ENCODE assay signal across 36 cellular contexts in the genomic region with DNA sequence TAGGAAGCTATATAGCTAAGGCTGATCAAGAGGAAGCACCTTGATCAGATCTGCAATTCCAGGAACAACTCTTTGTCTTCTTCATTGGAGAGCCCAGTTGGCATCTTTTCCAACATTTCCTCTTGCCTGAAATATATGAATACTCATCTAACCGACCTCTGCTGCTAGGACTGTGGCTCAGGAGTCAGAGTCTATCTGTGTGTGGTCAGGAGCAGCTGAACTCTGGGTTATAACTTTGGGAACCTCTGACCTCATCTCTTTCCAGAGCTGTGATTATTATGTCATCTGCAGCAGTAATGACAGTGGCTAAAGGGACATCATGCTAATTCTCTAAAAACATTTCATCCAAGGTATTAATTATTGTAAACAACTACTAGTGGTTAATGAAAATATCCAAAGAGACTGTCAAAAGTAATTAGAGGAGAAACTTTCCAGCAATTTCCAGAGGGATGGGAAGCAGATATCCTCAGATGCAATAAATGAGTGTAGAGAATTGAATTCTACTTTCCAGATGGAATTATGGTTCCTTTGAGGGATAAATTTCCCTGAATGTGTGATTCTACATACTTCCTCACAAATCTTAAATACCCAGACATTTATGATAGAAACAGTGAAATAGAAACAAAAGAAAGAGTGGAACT. TPM values are rescaled to one million over a fixed set of nuclear protein-coding genes. Genes with fewer than 3 reads are reported as not detected.
"Had no signal": no experiment of that assay in that cellular context is flagged by ENCODE, and none has a peak within 500 bp of the region (broad histone marks: within the 10 kb centered on the region; RNA-seq: fewer than 3 reads in every experiment).

No MANE protein-coding gene starts in this region.

- DNase-seq: activated CD4-positive, alpha-beta memory T cell treated with anti-CD3 and anti-CD28 coated beads, Interleukin-2, amount 10 ng/mL, durations not matched to agents 7 days and 5 days; activated CD4-positive, alpha-beta T cell treated with anti-CD3 and anti-CD28 coated beads, Interleukin-2, amount 10 ng/mL, durations not matched to agents 24 days and 14 days; activated CD8-positive, alpha-beta memory T cell treated with anti-CD3 and anti-CD28 coated beads, Interleukin-2, amount 50 U/mL, for 48 hours; activated gamma-delta T cell; activated naive CD4-positive, alpha-beta T cell treated with anti-CD3 and anti-CD28 coated beads, Interleukin-2, amount 10 ng/mL, durations not matched to agents 7 days and 5 days; activated naive CD8-positive, alpha-beta T cell treated with anti-CD3 and anti-CD28 coated beads, Interleukin-2, amount 10 ng/mL, durations not matched to agents 7 days and 5 days; activated T-cell treated with anti-CD3 and anti-CD28 coated beads, Interleukin-2, amount 50 U/mL, for 24 hours; cerebellar nuclear complex; effector memory CD8-positive, alpha-beta T cell; foreskin fibroblast; head of caudate nucleus; hippocampal formation; left colon; naive thymus-derived CD4-positive, alpha-beta T cell; ovary; small intestine; stimulated activated CD4-positive, alpha-beta T cell treated with anti-CD3 and anti-CD28 coated beads, Interleukin-4, amount 100 ng/mL, for 24 hours; T-helper 2 cell; uterus had no signal

- H3K27ac Mint-ChIP-seq: activated CD4-positive, alpha-beta memory T cell treated with anti-CD3 and anti-CD28 coated beads, Interleukin-2, amount 10 ng/mL, durations not matched to agents 7 days and 5 days; activated CD4-positive, alpha-beta T cell treated with anti-CD3 and anti-CD28 coated beads, Interleukin-2, amount 10 ng/mL, durations not matched to agents 24 days and 14 days; activated naive CD4-positive, alpha-beta T cell treated with anti-CD3 and anti-CD28 coated beads, Interleukin-2, amount 10 ng/mL, durations not matched to agents 7 days and 5 days; activated naive CD8-positive, alpha-beta T cell treated with anti-CD3 and anti-CD28 coated beads, Interleukin-2, amount 10 ng/mL, durations not matched to agents 7 days and 5 days; activated T-cell treated with anti-CD3 and anti-CD28 coated beads, Interleukin-2, amount 50 U/mL, for 24 hours; brain; effector memory CD8-positive, alpha-beta T cell; mesothelial cell of epicardium; naive thymus-derived CD4-positive, alpha-beta T cell; progenitor cell of endocrine pancreas; stimulated activated effector memory CD8-positive, alpha-beta T cell treated with anti-CD3 and anti-CD28 coated beads, Interleukin-12 subunit alpha, Interleukin-12 subunit beta, amount 100 ng/mL, for 72 hours; stimulated activated naive CD8-positive, alpha-beta T cell treated with anti-CD3 and anti-CD28 coated beads, Interleukin-15, Interleukin-2, amounts not matched to agents 100 ng/mL and 50 ng/mL, for 24 hours; type B pancreatic cell had no signal

- H3K4me3 Mint-ChIP-seq: activated CD4-positive, alpha-beta memory T cell treated with anti-CD3 and anti-CD28 coated beads, Interleukin-2, amount 10 ng/mL, durations not matched to agents 7 days and 5 days; activated CD4-positive, alpha-beta T cell treated with anti-CD3 and anti-CD28 coated beads, Interleukin-2, amount 10 ng/mL, durations not matched to agents 24 days and 14 days; activated naive CD4-positive, alpha-beta T cell treated with anti-CD3 and anti-CD28 coated beads, Interleukin-2, amount 10 ng/mL, durations not matched to agents 7 days and 5 days; activated naive CD8-positive, alpha-beta T cell treated with anti-CD3 and anti-CD28 coated beads, Interleukin-2, amount 10 ng/mL, durations not matched to agents 7 days and 5 days; activated T-cell treated with anti-CD3 and anti-CD28 coated beads, Interleukin-2, amount 50 U/mL, for 24 hours; brain; effector memory CD8-positive, alpha-beta T cell; mesothelial cell of epicardium; naive thymus-derived CD4-positive, alpha-beta T cell; stimulated activated effector memory CD8-positive, alpha-beta T cell treated with anti-CD3 and anti-CD28 coated beads, Interleukin-12 subunit alpha, Interleukin-12 subunit beta, amount 100 ng/mL, for 72 hours; stimulated activated naive CD8-positive, alpha-beta T cell treated with anti-CD3 and anti-CD28 coated beads, Interleukin-15, Interleukin-2, amounts not matched to agents 100 ng/mL and 50 ng/mL, for 24 hours; type B pancreatic cell had no signal

- H3K4me3 ChIP-seq: ascending aorta, cardiac muscle cell, coronary artery, ovary, thoracic aorta, uterus had no signal

- H3K9me3 ChIP-seq: ascending aorta, ovary, thoracic aorta, uterus had no signal

- H3K9me3 Mint-ChIP-seq: activated CD4-positive, alpha-beta memory T cell treated with anti-CD3 and anti-CD28 coated beads, Interleukin-2, amount 10 ng/mL, durations not matched to agents 7 days and 5 days; activated CD4-positive, alpha-beta T cell treated with anti-CD3 and anti-CD28 coated beads, Interleukin-2, amount 10 ng/mL, durations not matched to agents 24 days and 14 days; activated naive CD4-positive, alpha-beta T cell treated with anti-CD3 and anti-CD28 coated beads, Interleukin-2, amount 10 ng/mL, durations not matched to agents 7 days and 5 days; activated naive CD8-positive, alpha-beta T cell treated with anti-CD3 and anti-CD28 coated beads, Interleukin-2, amount 10 ng/mL, durations not matched to agents 7 days and 5 days; activated T-cell treated with anti-CD3 and anti-CD28 coated beads, Interleukin-2, amount 50 U/mL, for 24 hours; brain; effector memory CD8-positive, alpha-beta T cell; mesothelial cell of epicardium; naive thymus-derived CD4-positive, alpha-beta T cell; stimulated activated effector memory CD8-positive, alpha-beta T cell treated with anti-CD3 and anti-CD28 coated beads, Interleukin-12 subunit alpha, Interleukin-12 subunit beta, amount 100 ng/mL, for 72 hours; stimulated activated naive CD8-positive, alpha-beta T cell treated with anti-CD3 and anti-CD28 coated beads, Interleukin-15, Interleukin-2, amounts not matched to agents 100 ng/mL and 50 ng/mL, for 24 hours; type B pancreatic cell had no signal

- H3K27me3 Mint-ChIP-seq: activated T-cell treated with anti-CD3 and anti-CD28 coated beads, Interleukin-2, amount 50 U/mL, for 24 hours; stimulated activated naive CD8-positive, alpha-beta T cell treated with anti-CD3 and anti-CD28 coated beads, Interleukin-15, Interleukin-2, amounts not matched to agents 100 ng/mL and 50 ng/mL, for 24 hours; type B pancreatic cell had no signal

- H3K36me3 ChIP-seq: ascending aorta, cardiac muscle cell, ovary, thoracic aorta, uterus had no signal

- H3K27me3 ChIP-seq: ascending aorta, ovary, uterus had no signal

- H3K4me1 ChIP-seq: ascending aorta, uterus had no signal

- ATAC-seq: effector memory CD8-positive, alpha-beta T cell; esophagus mucosa; left colon; naive thymus-derived CD4-positive, alpha-beta T cell; sciatic nerve; stimulated activated effector memory CD8-positive, alpha-beta T cell treated with anti-CD3 and anti-CD28 coated beads, Interleukin-12 subunit alpha, Interleukin-12 subunit beta, amount 100 ng/mL, for 72 hours had no signal

- H3K4me1 Mint-ChIP-seq: activated CD4-positive, alpha-beta memory T cell treated with anti-CD3 and anti-CD28 coated beads, Interleukin-2, amount 10 ng/mL, durations not matched to agents 7 days and 5 days; activated CD4-positive, alpha-beta T cell treated with anti-CD3 and anti-CD28 coated beads, Interleukin-2, amount 10 ng/mL, durations not matched to agents 24 days and 14 days; activated naive CD4-positive, alpha-beta T cell treated with anti-CD3 and anti-CD28 coated beads, Interleukin-2, amount 10 ng/mL, durations not matched to agents 7 days and 5 days; activated naive CD8-positive, alpha-beta T cell treated with anti-CD3 and anti-CD28 coated beads, Interleukin-2, amount 10 ng/mL, durations not matched to agents 7 days and 5 days; brain; naive thymus-derived CD4-positive, alpha-beta T cell; stimulated activated effector memory CD8-positive, alpha-beta T cell treated with anti-CD3 and anti-CD28 coated beads, Interleukin-12 subunit alpha, Interleukin-12 subunit beta, amount 100 ng/mL, for 72 hours had no signal

- H3K36me3 Mint-ChIP-seq: activated naive CD4-positive, alpha-beta T cell treated with anti-CD3 and anti-CD28 coated beads, Interleukin-2, amount 10 ng/mL, durations not matched to agents 7 days and 5 days; activated naive CD8-positive, alpha-beta T cell treated with anti-CD3 and anti-CD28 coated beads, Interleukin-2, amount 10 ng/mL, durations not matched to agents 7 days and 5 days; brain; mesothelial cell of epicardium; naive thymus-derived CD4-positive, alpha-beta T cell; stimulated activated effector memory CD8-positive, alpha-beta T cell treated with anti-CD3 and anti-CD28 coated beads, Interleukin-12 subunit alpha, Interleukin-12 subunit beta, amount 100 ng/mL, for 72 hours; type B pancreatic cell had no signal

- H3K27ac ChIP-seq: ascending aorta, cardiac muscle cell, coronary artery, ovary, thoracic aorta, uterus had no signal

RNA-seq across cellular contexts. Expression of gene SPINK8, which starts 11.5 kb away (rescaled TPM):
- total RNA-seq: activated CD4-positive, alpha-beta memory T cell treated with anti-CD3 and anti-CD28 coated beads, Interleukin-2, amount 10 ng/mL, durations not matched to agents 7 days and 5 days; activated CD4-positive, alpha-beta T cell treated with anti-CD3 and anti-CD28 coated beads, Interleukin-2, amount 10 ng/mL, durations not matched to agents 24 days and 14 days; activated naive CD8-positive, alpha-beta T cell treated with anti-CD3 and anti-CD28 coated beads, Interleukin-2, amount 10 ng/mL, durations not matched to agents 7 days and 5 days; ascending aorta; cardiac muscle cell; left colon; liver; mesothelial cell of epicardium; naive thymus-derived CD4-positive, alpha-beta T cell; ovary; progenitor cell of endocrine pancreas; renal cortical epithelial cell; sciatic nerve; subcutaneous adipose tissue; thoracic aorta; uterus had no signal
- polyA plus RNA-seq: cardiac muscle cell; keratinocyte; liver; naive thymus-derived CD4-positive, alpha-beta T cell; neural cell; ovary; small intestine had no signal

RNA-seq across cellular contexts. Expression of gene FBXW12, which starts 27.0 kb away (rescaled TPM):
- total RNA-seq: activated CD4-positive, alpha-beta memory T cell treated with anti-CD3 and anti-CD28 coated beads, Interleukin-2, amount 10 ng/mL, durations not matched to agents 7 days and 5 days; activated naive CD8-positive, alpha-beta T cell treated with anti-CD3 and anti-CD28 coated beads, Interleukin-2, amount 10 ng/mL, durations not matched to agents 7 days and 5 days; ascending aorta; esophagus mucosa; left colon; liver; naive thymus-derived CD4-positive, alpha-beta T cell; renal cortical epithelial cell; thoracic aorta had no signal
- polyA plus RNA-seq: keratinocyte; liver; naive thymus-derived CD4-positive, alpha-beta T cell; neural cell; small intestine had no signal
